23 cellular contexts compared by ENCODE assay signal in genomic region chr11:131841925-131842635, GRCh38.
"Had no signal": no experiment of that assay in that cellular context is flagged by ENCODE, and none has a peak within 500 bp of the region (broad histone marks: within the 10 kb centered on the region; RNA-seq: fewer than 3 reads in every experiment).

No MANE protein-coding gene starts in this region.

- ATAC-seq: HepG2 had no signal

- H3K4me1 ChIP-seq: SJSA1 had no signal

- H3K9ac ChIP-seq: KMS-11 had no signal

- H3K4me3 ChIP-seq: SJSA1, SK-N-MC had no signal

- FAIRE-seq: HepG2, RCC 7860 had no signal

- H3K9me3 ChIP-seq: SJSA1 had no signal

- H3K27me3 ChIP-seq: SJSA1 had no signal

- DNase-seq: IMR-90; Kasumi-1; NCI-H1092 treated with DMSO at 0.1 percent for 48 hours; NCI-H1436; NCI-H187; NCI-H2029; NCI-H2081 treated with DMSO at 0.1 percent for 48 hours; NCI-H2171; NCI-H226; NCI-H446; NCI-H510A; NCI-H524 treated with DMSO at 0.1 percent for 48 hours; NCI-H69; NCI-H774; NK-92 treated with Interleukin-12 subunit alpha and Interleukin-12 subunit beta, amount 100 ng/mL, for 24 hours; Right ventricle myocardium superior; RPMI8226; SIG-M5 had no signal

- H3K36me3 ChIP-seq: SJSA1 had no signal

- H3K4me2 ChIP-seq: KMS-11 had no signal

- H3K27ac ChIP-seq: KMS-11, SJSA1, SK-N-MC had no signal
